1 cellular context compared by ENCODE assay signal in the genomic region with DNA sequence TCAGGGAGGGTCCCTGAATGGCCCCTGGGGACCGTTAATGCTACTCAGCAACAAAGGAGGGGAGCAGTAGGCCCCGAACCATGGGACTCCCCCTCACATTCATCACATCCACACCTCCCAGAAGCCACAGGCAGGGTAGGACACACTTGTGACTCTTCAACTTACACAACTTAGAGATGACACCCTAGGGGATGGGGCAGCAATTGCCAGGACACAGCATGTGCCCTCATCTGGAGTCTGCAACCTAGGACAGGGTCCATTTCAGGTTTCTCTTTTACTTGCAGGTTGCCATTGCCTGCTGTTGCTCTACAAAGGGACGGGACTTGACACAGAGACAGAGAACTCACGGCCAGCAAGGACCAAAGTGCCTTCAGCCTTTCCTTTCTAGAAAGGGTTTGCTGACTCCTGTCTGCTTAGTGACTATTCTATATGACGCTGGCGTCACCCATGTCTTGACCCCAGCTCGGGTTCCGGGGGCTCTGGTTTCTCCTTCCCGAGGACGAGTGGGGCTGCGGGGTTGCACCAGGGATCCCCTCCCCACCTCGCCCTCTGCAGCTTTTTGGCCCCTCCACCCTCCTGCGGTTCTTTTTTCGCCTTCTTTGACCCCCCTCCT.
TF ChIP-seq lines count a peak whose summit lies in the region.

No MANE protein-coding gene starts in this region.

TF ChIP-seq in GM12878, 131 proteins besides CTCF, POLR2A, EP300 and RAD21 (continued from another document):
- TF ChIP-seq SMC3 (IDR thresholded peaks at IDR 0.05; ENCODE audit: borderline replicate concordance, low read length) (no peak), CHD4 (IDR thresholded peaks at IDR 0.05) (no peak), SREBF2 (IDR thresholded peaks at IDR 0.05; ENCODE audit: low read length) (no peak), RAD51 (IDR thresholded peaks at IDR 0.05) (no peak), MEF2B (IDR thresholded peaks at IDR 0.05; ENCODE audit: partially characterized antibody, poor library complexity, severe bottlenecking) (no peak), MYC (IDR thresholded peaks at IDR 0.05; ENCODE audit: insufficient read depth, insufficient read length, insufficient replicate concordance, low read length, severe bottlenecking) (no peak), JUND (IDR thresholded peaks at IDR 0.05; ENCODE audit: low read depth, low read length) (no peak), SMAD5 (IDR thresholded peaks at IDR 0.05; ENCODE audit: low read depth) (no peak), HDAC2 (IDR thresholded peaks at IDR 0.05) (no peak), TCF7 (IDR thresholded peaks at IDR 0.05; ENCODE audit: borderline replicate concordance) (no peak)
- TF ChIP-seq, protein P1, sequence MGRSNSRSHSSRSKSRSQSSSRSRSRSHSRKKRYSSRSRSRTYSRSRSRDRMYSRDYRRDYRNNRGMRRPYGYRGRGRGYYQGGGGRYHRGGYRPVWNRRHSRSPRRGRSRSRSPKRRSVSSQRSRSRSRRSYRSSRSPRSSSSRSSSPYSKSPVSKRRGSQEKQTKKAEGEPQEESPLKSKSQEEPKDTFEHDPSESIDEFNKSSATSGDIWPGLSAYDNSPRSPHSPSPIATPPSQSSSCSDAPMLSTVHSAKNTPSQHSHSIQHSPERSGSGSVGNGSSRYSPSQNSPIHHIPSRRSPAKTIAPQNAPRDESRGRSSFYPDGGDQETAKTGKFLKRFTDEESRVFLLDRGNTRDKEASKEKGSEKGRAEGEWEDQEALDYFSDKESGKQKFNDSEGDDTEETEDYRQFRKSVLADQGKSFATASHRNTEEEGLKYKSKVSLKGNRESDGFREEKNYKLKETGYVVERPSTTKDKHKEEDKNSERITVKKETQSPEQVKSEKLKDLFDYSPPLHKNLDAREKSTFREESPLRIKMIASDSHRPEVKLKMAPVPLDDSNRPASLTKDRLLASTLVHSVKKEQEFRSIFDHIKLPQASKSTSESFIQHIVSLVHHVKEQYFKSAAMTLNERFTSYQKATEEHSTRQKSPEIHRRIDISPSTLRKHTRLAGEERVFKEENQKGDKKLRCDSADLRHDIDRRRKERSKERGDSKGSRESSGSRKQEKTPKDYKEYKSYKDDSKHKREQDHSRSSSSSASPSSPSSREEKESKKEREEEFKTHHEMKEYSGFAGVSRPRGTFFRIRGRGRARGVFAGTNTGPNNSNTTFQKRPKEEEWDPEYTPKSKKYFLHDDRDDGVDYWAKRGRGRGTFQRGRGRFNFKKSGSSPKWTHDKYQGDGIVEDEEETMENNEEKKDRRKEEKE (IDR thresholded peaks at IDR 0.05): no peak
- TF ChIP-seq, protein P2, sequence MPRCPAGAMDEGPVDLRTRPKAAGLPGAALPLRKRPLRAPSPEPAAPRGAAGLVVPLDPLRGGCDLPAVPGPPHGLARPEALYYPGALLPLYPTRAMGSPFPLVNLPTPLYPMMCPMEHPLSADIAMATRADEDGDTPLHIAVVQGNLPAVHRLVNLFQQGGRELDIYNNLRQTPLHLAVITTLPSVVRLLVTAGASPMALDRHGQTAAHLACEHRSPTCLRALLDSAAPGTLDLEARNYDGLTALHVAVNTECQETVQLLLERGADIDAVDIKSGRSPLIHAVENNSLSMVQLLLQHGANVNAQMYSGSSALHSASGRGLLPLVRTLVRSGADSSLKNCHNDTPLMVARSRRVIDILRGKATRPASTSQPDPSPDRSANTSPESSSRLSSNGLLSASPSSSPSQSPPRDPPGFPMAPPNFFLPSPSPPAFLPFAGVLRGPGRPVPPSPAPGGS (IDR thresholded peaks at IDR 0.05; ENCODE audit: borderline replicate concordance, insufficient read depth, low read depth, low read length, poor library complexity, severe bottlenecking): no peak
- TF ChIP-seq, protein P3, sequence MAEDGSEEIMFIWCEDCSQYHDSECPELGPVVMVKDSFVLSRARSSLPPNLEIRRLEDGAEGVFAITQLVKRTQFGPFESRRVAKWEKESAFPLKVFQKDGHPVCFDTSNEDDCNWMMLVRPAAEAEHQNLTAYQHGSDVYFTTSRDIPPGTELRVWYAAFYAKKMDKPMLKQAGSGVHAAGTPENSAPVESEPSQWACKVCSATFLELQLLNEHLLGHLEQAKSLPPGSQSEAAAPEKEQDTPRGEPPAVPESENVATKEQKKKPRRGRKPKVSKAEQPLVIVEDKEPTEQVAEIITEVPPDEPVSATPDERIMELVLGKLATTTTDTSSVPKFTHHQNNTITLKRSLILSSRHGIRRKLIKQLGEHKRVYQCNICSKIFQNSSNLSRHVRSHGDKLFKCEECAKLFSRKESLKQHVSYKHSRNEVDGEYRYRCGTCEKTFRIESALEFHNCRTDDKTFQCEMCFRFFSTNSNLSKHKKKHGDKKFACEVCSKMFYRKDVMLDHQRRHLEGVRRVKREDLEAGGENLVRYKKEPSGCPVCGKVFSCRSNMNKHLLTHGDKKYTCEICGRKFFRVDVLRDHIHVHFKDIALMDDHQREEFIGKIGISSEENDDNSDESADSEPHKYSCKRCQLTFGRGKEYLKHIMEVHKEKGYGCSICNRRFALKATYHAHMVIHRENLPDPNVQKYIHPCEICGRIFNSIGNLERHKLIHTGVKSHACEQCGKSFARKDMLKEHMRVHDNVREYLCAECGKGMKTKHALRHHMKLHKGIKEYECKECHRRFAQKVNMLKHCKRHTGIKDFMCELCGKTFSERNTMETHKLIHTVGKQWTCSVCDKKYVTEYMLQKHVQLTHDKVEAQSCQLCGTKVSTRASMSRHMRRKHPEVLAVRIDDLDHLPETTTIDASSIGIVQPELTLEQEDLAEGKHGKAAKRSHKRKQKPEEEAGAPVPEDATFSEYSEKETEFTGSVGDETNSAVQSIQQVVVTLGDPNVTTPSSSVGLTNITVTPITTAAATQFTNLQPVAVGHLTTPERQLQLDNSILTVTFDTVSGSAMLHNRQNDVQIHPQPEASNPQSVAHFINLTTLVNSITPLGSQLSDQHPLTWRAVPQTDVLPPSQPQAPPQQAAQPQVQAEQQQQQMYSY (CRISPR knock-in tag; IDR thresholded peaks at IDR 0.05): no peak
TF ChIP-seq in GM12878: peak in this region for 0.
